8 cellular contexts compared by ENCODE assay signal in genomic region chr7:73451780-73452398, GRCh38. TPM values are rescaled to one million over a fixed set of nuclear protein-coding genes. Genes with fewer than 3 reads are reported as not detected.
DNase-seq lines count a peak whose midpoint lies in the region; ATAC-seq, FAIRE-seq and TF ChIP-seq lines count a peak whose summit lies in the region.

No MANE protein-coding gene starts in this region.

- no peak overlapping the region for H3K4me3 ChIP-seq in GM23248
- H3K4me3 ChIP-seq in body of pancreas, result no peak overlapping the region
- no peak overlapping the region for H3K4me3 ChIP-seq in keratinocyte (ENCODE audit: control insufficient read depth in 2 of 3, extremely low read depth in 1 of 3, insufficient read depth in 2 of 3, low read depth in 1 of 3, low read length in 3 of 3)
- H3K4me3 ChIP-seq in suprapubic skin, result no peak overlapping the region

- 60 to 61% methylated on average over 5 of the region's 5 CpGs for WGBS in GM23248 (ENCODE audit: low coverage in 1 of 2, low lambda C conversion rate in 2 of 2, missing lambda C conversion rate in 2 of 2), 2 experiments
- 57% methylated on average over 5 of the region's 5 CpGs for WGBS in body of pancreas, 2 donors
- 63% methylated on average over 5 of the region's 5 CpGs for WGBS in suprapubic skin

- peak; percentile 100 for TF ChIP-seq CTCF in C4-2B (conservative IDR thresholded peaks at IDR 0.05)
- TF ChIP-seq CTCF in body of pancreas (IDR thresholded peaks at IDR 0.05), result peak; percentile 91 to 100 (median 96)
- TF ChIP-seq CTCF in keratinocyte (optimal IDR thresholded peaks at IDR 0.05 in 1 of 3, IDR thresholded peaks at IDR 0.05 in 1 of 3, conservative IDR thresholded peaks at IDR 0.05 in 1 of 3; ENCODE audit: extremely low read depth in 1 of 3, insufficient read depth in 2 of 3, low read length in 3 of 3), result peak; percentile 78 to 94 (median 91)
- peak; percentile 90 to 98 for TF ChIP-seq CTCF in suprapubic skin (IDR thresholded peaks at IDR 0.05)

- peaks cover 3% of the 10 kb centered on the region; the same call in 1 of the 2 replicates for H4K20me1 ChIP-seq in GM23248 (ENCODE audit: insufficient read depth)
- peaks cover 3% of the 10 kb centered on the region for H4K20me1 ChIP-seq in keratinocyte (ENCODE audit: control insufficient read depth, extremely low read depth, insufficient read depth, low read length)

- H3K36me3 ChIP-seq in GM23248 (ENCODE audit: low read depth) (peaks cover 59% of the 10 kb centered on the region), body of pancreas (replicated peaks in 1 of 2; ENCODE audit: insufficient read depth in 1 of 2, low read depth in 2 of 2) (peaks cover 0 to 19% of the 10 kb centered on the region in 2 donors), keratinocyte (ENCODE audit: control insufficient read depth in 2 of 2, extremely low read depth in 1 of 2, insufficient read depth in 2 of 2, low read length in 2 of 2) (peaks cover 33 to 40% of the 10 kb centered on the region in 2 experiments), suprapubic skin (peaks cover 76% of the 10 kb centered on the region)

- DNase-seq in GM23248, result peak; percentile 73
- peak; percentile 65 for DNase-seq in NCI-H345 treated with DMSO at 0.1 percent for 48 hours (lab: John Stamatoyannopoulos, UW; ENCODE audit: unreplicated experiment)
- DNase-seq in body of pancreas, result peak in 3 of 4 donors; percentile 45 to 58 (median 49)
- DNase-seq in keratinocyte (ENCODE audit: low read depth, low spot score), result peak; percentile 19
- DNase-seq in suprapubic skin (ENCODE audit: low spot score in 2 of 2), result no peak
- DNase-seq in activated CD4-positive, alpha-beta T cell treated with anti-CD3 and anti-CD28 coated beads, Interleukin-2, amount 50 U/mL, for 1 hour, result no peak

- H3K4me2 ChIP-seq in GM23248 (ENCODE audit: unreplicated experiment) (no peak overlapping the region), keratinocyte (ENCODE audit: control insufficient read depth, extremely low read depth, insufficient read depth, low read depth, low read length) (no peak overlapping the region)

- H3K9me3 ChIP-seq in GM23248 (ENCODE audit: low read depth) (no peaks in the 10 kb centered on the region), body of pancreas (no peaks in the 10 kb centered on the region), keratinocyte (ENCODE audit: control insufficient read depth, low read depth, low read length) (no peaks in the 10 kb centered on the region), suprapubic skin (no peaks in the 10 kb centered on the region)

- peak; percentile 82 for ATAC-seq in body of pancreas
- ATAC-seq in GM21381 (IDR thresholded peaks at IDR 0.05; ENCODE audit: unreplicated experiment), result no peak

- H3K9ac ChIP-seq in GM23248 (no peak overlapping the region), keratinocyte (ENCODE audit: control insufficient read depth, extremely low read depth, insufficient read depth, low read length) (no peak overlapping the region)

- TF ChIP-seq EP300 in suprapubic skin (IDR thresholded peaks at IDR 0.05), result no peak

- FAIRE-seq in keratinocyte (lab: Jason Lieb, UNC), result no peak

- no peak for TF ChIP-seq POLR2A in body of pancreas (IDR thresholded peaks at IDR 0.05)
- no peak for TF ChIP-seq POLR2A in suprapubic skin (IDR thresholded peaks at IDR 0.05)

- in situ Hi-C loops in GM23248 (cut with MboI), result loop anchor here (10.0 kb wide), 1 partner anchor 57 kb away; no protein-coding TSS in a partner anchor

- dilution Hi-C loops in keratinocyte (cut with MboI; ENCODE audit: extremely low pct_ligation_motif_present, low sequenced_read_pairs), result no loop called here

- H3K4me1 ChIP-seq in GM23248 (ENCODE audit: insufficient read depth) (no peaks in the 10 kb centered on the region), body of pancreas (no peaks in the 10 kb centered on the region), keratinocyte (ENCODE audit: control insufficient read depth, extremely low read depth, insufficient read depth, low read length) (no peaks in the 10 kb centered on the region), suprapubic skin (no peaks in the 10 kb centered on the region)

- no peaks in the 10 kb centered on the region for H3K9me2 ChIP-seq in GM23248 (ENCODE audit: insufficient read depth)

- H3K27ac ChIP-seq in C4-2B (no peak overlapping the region), GM23248 (no peak overlapping the region), body of pancreas (no peak overlapping the region), keratinocyte (ENCODE audit: control insufficient read depth, insufficient read depth, low read length) (no peak overlapping the region), suprapubic skin (no peak overlapping the region)

- no peaks in the 10 kb centered on the region for H3K9me1 ChIP-seq in keratinocyte (ENCODE audit: control insufficient read depth, extremely low read depth, insufficient read depth, low read length)

- H3F3A ChIP-seq in GM23248 (ENCODE audit: insufficient read depth), result peaks cover 36% of the 10 kb centered on the region

- H2AFZ ChIP-seq in GM23248, result no peak overlapping the region
- no peak overlapping the region for H2AFZ ChIP-seq in keratinocyte (ENCODE audit: control insufficient read depth, low read length)

- H3K27me3 ChIP-seq in GM23248 (replicated peaks; ENCODE audit: insufficient read depth), result no peaks in the 10 kb centered on the region
- no peaks in the 10 kb centered on the region for H3K27me3 ChIP-seq in body of pancreas
- H3K27me3 ChIP-seq in keratinocyte (ENCODE audit: control insufficient read depth, extremely low read depth, insufficient read depth, low read length), result no peaks in the 10 kb centered on the region
- no peaks in the 10 kb centered on the region for H3K27me3 ChIP-seq in suprapubic skin

- peaks cover 30% of the 10 kb centered on the region for H3K79me2 ChIP-seq in GM23248 (ENCODE audit: insufficient read depth)
- H3K79me2 ChIP-seq in keratinocyte (ENCODE audit: control insufficient read depth, insufficient read depth, low read length), result peaks cover 5% of the 10 kb centered on the region

- intact Hi-C loops in body of pancreas (cut with DNase I), result no loop called here

RNA-seq across cellular contexts. Expression of gene FZD9, which starts 18.3 kb away (rescaled TPM):
- total RNA-seq in GM23248 (2014; rRNA removed; shearing (Covaris generic)), result 0.32 TPM in 1 of 2 replicates, not detected in the other
- polyA plus RNA-seq in GM23248 (2016; fragmentation: Nextera tagmentation; extraction: Ambion mirVana) (0.13 and 0.38 TPM in 2 replicates), keratinocyte (0.08 to 0.16 TPM (median 0.13 TPM) in 3 replicates)
- total RNA-seq in body of pancreas (1 to 10 TPM in 1 of 2 donors, under 1 TPM in 1; 0.26 to 3.0 TPM), suprapubic skin (1 to 10 TPM in 2 of 4 donors, under 1 TPM in 2; 0.47 to 2.1 (median 1.3) TPM)
- not detected for polyA plus RNA-seq in keratinocyte (2011; ENCODE audit: low read depth)
- 0.02 and 0.10 TPM in 2 replicates for polyA plus RNA-seq in keratinocyte (2011; cell fraction: cytosol; rRNA removed)
- 0.04 TPM in 1 of 2 replicates, not detected in the other for polyA plus RNA-seq in keratinocyte (2011; cell fraction: nucleus; rRNA removed)
- polyA plus RNA-seq in keratinocyte (2012; ENCODE audit: low replicate concordance), result 0.11 and 0.17 TPM in 2 replicates
- polyA minus RNA-seq in keratinocyte, result 0.07 to 0.16 TPM (median 0.13 TPM) in 3 replicates
- not detected for polyA minus RNA-seq in keratinocyte (2011; cell fraction: cytosol; rRNA and poly(A)+ RNA removed)
- polyA minus RNA-seq in keratinocyte (2011; cell fraction: nucleus; rRNA and poly(A)+ RNA removed), result 0.21 TPM in 1 of 2 replicates, not detected in the other

Comparison
In these comparisons a context has a peak if more than half of its experiments do, and no peak if none do; other contexts are left out.
1. DNase-seq: peak in GM23248 (single experiment), NCI-H345 treated with DMSO at 0.1 percent for 48 hours (single experiment), body of pancreas (3 of 4) and keratinocyte (single experiment); none in suprapubic skin (0 of 2) and activated CD4-positive, alpha-beta T cell treated with anti-CD3 and anti-CD28 coated beads, Interleukin-2, amount 50 U/mL, for 1 hour (single experiment).
2. Peak in every context shown above with its lines, with median percentiles within 50 percentile points of each other: CTCF ChIP-seq.